ENCODE assay signal across 1 cellular context in genomic region chr1:22092026-22092770, GRCh38.
TF ChIP-seq lines count a peak whose summit lies in the region.

No MANE protein-coding gene starts in this region.

TF ChIP-seq in H1, 55 proteins besides CTCF, POLR2A, EP300 and RAD21:
- TF ChIP-seq YY1 (IDR thresholded peaks at IDR 0.05; ENCODE audit: low read depth, low read length), result 0 out of 2 replicates have a peak, but pooled peaks have one; percentile 21
